ENCODE assay signal across 11 cellular contexts in genomic region chr17:50316660-50317059, GRCh38. TPM values are rescaled to one million over a fixed set of nuclear protein-coding genes. Genes with fewer than 3 reads are reported as not detected.
"Had no signal": no experiment of that assay in that cellular context is flagged by ENCODE, and none has a peak within 500 bp of the region (broad histone marks: within the 10 kb centered on the region; RNA-seq: fewer than 3 reads in every experiment).

No MANE protein-coding gene starts in this region.

RNA-seq across cellular contexts. Expression of gene TMEM92, which starts 42.4 kb away (rescaled TPM):
- total RNA-seq: naive thymus-derived CD8-positive, alpha-beta T cell; natural killer cell treated with Interleukin-12 subunit alpha and Interleukin-12 subunit beta and Interleukin-15 and Interleukin-18, amount 100 ng/mL, for 72 hours; occipital lobe; psoas muscle; right cardiac atrium; sigmoid colon; skeletal muscle tissue; subcutaneous adipose tissue; temporal lobe; thyroid gland had no signal
- polyA plus RNA-seq: naive thymus-derived CD8-positive, alpha-beta T cell; neural cell; right cardiac atrium had no signal
